Comparison of ENCODE assay signal across 1 cellular context in genomic region chr14:100103261-100104005, GRCh38.
TF ChIP-seq lines count a peak whose summit lies in the region.

No MANE protein-coding gene starts in this region.

TF ChIP-seq in endothelial cell of umbilical vein, 7 proteins besides CTCF, POLR2A, EP300 and RAD21 (continued from another document):
- no peak for TF ChIP-seq JUN (IDR thresholded peaks at IDR 0.05; ENCODE audit: borderline replicate concordance, insufficient read depth, insufficient read length, low read depth)
- TF ChIP-seq POLR2AphosphoS5 (IDR thresholded peaks at IDR 0.05; ENCODE audit: insufficient read depth, low read depth, low read length): no peak
- TF ChIP-seq MYC (IDR thresholded peaks at IDR 0.05; ENCODE audit: low read depth, low read length): no peak
- no peak for TF ChIP-seq MAX (IDR thresholded peaks at IDR 0.05; ENCODE audit: insufficient read depth, insufficient read length)
TF ChIP-seq in endothelial cell of umbilical vein: peak in this region for 0.
